11 cellular contexts compared by ENCODE assay signal in the genomic region with DNA sequence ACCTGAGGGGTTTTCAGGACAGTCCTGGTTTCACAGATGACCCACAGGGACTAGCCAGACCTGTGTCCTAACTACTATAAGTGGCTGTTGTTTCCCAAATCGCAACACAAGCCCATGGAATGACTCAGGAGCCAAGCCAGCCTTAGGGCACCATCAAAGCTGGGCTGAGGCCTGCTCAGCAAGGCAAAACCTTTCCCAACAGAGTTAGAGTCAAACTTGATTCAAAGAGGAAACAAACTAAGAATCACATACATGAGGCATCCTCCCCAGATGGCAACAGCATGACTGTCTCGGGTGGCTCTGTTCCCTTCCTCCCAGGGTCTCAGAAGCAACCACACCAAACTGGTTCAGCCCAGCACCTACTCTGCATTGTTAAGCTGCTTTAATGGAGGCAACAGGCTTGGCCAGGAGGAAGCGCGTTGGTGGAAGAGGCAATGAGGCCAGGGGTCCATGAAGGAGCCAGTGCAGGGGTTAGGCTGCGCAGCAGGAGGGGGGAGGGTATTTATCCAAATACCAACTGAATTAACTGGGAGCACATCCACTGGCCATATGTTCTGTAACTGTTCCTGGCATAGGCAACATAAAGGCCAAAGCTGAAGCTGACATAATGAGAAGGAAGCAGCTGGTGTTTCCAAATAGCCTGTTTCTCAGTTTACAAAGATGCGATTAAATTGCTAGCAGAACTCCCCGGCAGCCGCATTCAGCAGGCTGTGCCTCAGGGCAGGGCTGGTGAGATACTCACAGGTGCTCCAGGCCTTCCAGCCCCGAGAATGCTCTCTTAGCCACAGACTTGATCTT.
A peak's percentile ranks its signal among the peaks of the same experiment; 100 is the strongest.
DNase-seq lines count a peak whose midpoint lies in the region; ATAC-seq and TF ChIP-seq lines count a peak whose summit lies in the region.
"Had no signal": no experiment of that assay in that cellular context is flagged by ENCODE, and none has a peak within 500 bp of the region (broad histone marks: within the 10 kb centered on the region; RNA-seq: fewer than 3 reads in every experiment).

No MANE protein-coding gene starts in this region.

- no peak for TF ChIP-seq CTCF in coronary artery (IDR thresholded peaks at IDR 0.05)

- H3K27me3 ChIP-seq in rectal smooth muscle tissue (ENCODE audit: control insufficient read depth, insufficient read depth, low read length) = no peaks in the 10 kb centered on the region

- H3K36me3 ChIP-seq in rectal smooth muscle tissue (ENCODE audit: control insufficient read depth, insufficient read depth, low read length) = peaks cover 35% of the 10 kb centered on the region

- H3K27ac ChIP-seq in coronary artery (peak overlapping the region in 1 of 2 donors; percentile 21), rectal smooth muscle tissue (ENCODE audit: low read depth, low read length) (peak overlapping the region; percentile 47)

- ATAC-seq in HG03521 (IDR thresholded peaks at IDR 0.05; ENCODE audit: unreplicated experiment) = no peak
- no peak for ATAC-seq in HG03565 (IDR thresholded peaks at IDR 0.05; ENCODE audit: unreplicated experiment)
- ATAC-seq in HG02763 (IDR thresholded peaks at IDR 0.05; ENCODE audit: unreplicated experiment) = no peak

- no peak overlapping the region for H3K9ac ChIP-seq in rectal smooth muscle tissue (ENCODE audit: low read length)

- H3K4me1 ChIP-seq in rectal smooth muscle tissue (ENCODE audit: control insufficient read depth, insufficient read depth, low read length) = peaks cover 55% of the 10 kb centered on the region

- H3K4me3 ChIP-seq in coronary artery = no peak overlapping the region
- no peak overlapping the region for H3K4me3 ChIP-seq in rectal smooth muscle tissue (ENCODE audit: low read length)
- H3K4me3 ChIP-seq: mucosa of descending colon had no signal

- DNase-seq in ELF-1 (ENCODE audit: low read depth, low spot score) (peak; percentile 80), NCI-H345 treated with DMSO at 0.1 percent for 48 hours (lab: John Stamatoyannopoulos, UW; ENCODE audit: unreplicated experiment) (peak; percentile 27), coronary artery (ENCODE audit: low spot score) (peak; percentile 67), NAMALWA (ENCODE audit: low spot score) (no peak)
- DNase-seq: foreskin melanocyte, NCI-H2029 had no signal
